ENCODE assay signal across 1 cellular context in the genomic region with DNA sequence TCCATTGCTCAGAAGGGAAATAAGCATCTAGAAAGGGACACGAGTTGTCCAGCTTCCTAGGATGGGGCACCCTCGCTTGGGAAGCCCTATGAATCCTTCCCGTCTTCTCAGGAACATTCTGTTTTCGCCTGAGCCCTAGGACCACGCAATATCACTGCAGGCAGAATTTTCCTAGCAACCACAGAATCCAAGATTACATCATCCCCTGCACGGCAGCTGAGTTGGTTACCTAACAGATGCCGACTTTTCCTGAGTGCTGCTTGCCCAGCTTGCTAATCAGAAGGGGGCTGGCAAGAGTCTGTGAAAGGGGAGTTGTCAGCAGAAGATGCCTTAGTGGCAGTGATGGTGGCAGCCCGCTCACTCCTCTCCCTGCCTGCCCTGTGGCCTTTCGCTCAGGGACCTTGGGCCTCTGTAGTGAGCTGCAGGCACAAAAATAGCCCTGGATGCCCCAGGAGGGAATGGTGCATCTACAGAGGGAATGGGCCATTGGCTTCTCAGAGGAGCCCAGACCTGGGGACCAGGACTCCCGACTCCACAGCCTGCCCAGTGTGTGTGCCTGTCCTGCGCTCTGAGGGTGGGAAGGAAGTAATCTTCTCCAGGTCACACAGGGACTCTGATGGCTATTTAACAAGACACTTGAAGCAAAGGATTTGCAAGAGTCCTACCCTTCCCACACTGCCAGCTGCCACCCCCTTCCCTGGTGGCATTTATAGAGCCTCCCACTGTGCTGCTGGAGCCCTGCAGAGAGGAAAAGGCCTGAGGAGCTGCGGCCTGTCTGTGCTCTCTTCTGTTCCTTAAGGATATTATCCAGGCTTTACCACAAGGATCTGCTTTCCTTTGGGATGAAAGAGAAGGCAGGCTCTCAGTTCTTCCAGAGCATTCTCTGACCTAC.
TF ChIP-seq lines count a peak whose summit lies in the region.

No MANE protein-coding gene starts in this region.

TF ChIP-seq in HEK293, 187 proteins besides CTCF, POLR2A, EP300 and RAD21 (continued from another document):
- TF ChIP-seq, protein P1, sequence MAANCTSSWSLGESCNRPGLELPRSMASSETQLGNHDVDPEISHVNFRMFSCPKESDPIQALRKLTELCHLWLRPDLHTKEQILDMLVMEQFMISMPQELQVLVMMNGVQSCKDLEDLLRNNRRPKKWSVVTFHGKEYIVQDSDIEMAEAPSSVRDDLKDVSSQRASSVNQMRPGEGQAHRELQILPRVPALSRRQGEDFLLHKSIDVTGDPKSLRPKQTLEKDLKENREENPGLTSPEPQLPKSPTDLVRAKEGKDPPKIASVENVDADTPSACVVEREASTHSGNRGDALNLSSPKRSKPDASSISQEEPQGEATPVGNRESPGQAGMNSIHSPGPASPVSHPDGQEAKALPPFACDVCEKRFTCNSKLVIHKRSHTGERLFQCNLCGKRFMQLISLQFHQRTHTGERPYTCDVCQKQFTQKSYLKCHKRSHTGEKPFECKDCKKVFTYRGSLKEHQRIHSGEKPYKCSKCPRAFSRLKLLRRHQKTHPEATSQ (tag by site-specific recombination; IDR thresholded peaks at IDR 0.05): no peak
- TF ChIP-seq, protein P2, sequence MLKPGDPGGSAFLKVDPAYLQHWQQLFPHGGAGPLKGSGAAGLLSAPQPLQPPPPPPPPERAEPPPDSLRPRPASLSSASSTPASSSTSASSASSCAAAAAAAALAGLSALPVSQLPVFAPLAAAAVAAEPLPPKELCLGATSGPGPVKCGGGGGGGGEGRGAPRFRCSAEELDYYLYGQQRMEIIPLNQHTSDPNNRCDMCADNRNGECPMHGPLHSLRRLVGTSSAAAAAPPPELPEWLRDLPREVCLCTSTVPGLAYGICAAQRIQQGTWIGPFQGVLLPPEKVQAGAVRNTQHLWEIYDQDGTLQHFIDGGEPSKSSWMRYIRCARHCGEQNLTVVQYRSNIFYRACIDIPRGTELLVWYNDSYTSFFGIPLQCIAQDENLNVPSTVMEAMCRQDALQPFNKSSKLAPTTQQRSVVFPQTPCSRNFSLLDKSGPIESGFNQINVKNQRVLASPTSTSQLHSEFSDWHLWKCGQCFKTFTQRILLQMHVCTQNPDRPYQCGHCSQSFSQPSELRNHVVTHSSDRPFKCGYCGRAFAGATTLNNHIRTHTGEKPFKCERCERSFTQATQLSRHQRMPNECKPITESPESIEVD (tag by site-specific recombination; IDR thresholded peaks at IDR 0.05): no peak
- TF ChIP-seq ZNF302 (tag by site-specific recombination; IDR thresholded peaks at IDR 0.05; ENCODE audit: low read depth) (no peak), ZNF558 (tag by site-specific recombination; IDR thresholded peaks at IDR 0.05) (0 out of 2 replicates have a peak, but pooled peaks have one; percentile 19), ZNF658 (tag by site-specific recombination; IDR thresholded peaks at IDR 0.05) (no peak), ZFP69B (tag by site-specific recombination; IDR thresholded peaks at IDR 0.05) (no peak), ZEB2 (tag by site-specific recombination; IDR thresholded peaks at IDR 0.05) (0 out of 2 replicates have a peak, but pooled peaks have one; percentile 33), ZNF423 (tag by site-specific recombination; IDR thresholded peaks at IDR 0.05) (peak; percentile 68), ZFP3 (tag by site-specific recombination; IDR thresholded peaks at IDR 0.05; ENCODE audit: low read depth) (no peak), ZNF677 (tag by site-specific recombination; IDR thresholded peaks at IDR 0.05) (no peak), KLF8 (tag by site-specific recombination; IDR thresholded peaks at IDR 0.05) (no peak), ZNF157 (tag by site-specific recombination; IDR thresholded peaks at IDR 0.05) (no peak), GLIS2 (tag by site-specific recombination; IDR thresholded peaks at IDR 0.05) (no peak), ZNF660 (tag by site-specific recombination; IDR thresholded peaks at IDR 0.05) (peak; percentile 64), ZNF776 (tag by site-specific recombination; IDR thresholded peaks at IDR 0.05; ENCODE audit: borderline replicate concordance) (peak; percentile 60; the same call in 1 of the 2 replicates)
- TF ChIP-seq, protein P3, sequence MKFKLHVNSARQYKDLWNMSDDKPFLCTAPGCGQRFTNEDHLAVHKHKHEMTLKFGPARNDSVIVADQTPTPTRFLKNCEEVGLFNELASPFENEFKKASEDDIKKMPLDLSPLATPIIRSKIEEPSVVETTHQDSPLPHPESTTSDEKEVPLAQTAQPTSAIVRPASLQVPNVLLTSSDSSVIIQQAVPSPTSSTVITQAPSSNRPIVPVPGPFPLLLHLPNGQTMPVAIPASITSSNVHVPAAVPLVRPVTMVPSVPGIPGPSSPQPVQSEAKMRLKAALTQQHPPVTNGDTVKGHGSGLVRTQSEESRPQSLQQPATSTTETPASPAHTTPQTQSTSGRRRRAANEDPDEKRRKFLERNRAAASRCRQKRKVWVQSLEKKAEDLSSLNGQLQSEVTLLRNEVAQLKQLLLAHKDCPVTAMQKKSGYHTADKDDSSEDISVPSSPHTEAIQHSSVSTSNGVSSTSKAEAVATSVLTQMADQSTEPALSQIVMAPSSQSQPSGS (tag by site-specific recombination; IDR thresholded peaks at IDR 0.05; ENCODE audit: low read depth): peak; percentile 94
- TF ChIP-seq, protein P4, sequence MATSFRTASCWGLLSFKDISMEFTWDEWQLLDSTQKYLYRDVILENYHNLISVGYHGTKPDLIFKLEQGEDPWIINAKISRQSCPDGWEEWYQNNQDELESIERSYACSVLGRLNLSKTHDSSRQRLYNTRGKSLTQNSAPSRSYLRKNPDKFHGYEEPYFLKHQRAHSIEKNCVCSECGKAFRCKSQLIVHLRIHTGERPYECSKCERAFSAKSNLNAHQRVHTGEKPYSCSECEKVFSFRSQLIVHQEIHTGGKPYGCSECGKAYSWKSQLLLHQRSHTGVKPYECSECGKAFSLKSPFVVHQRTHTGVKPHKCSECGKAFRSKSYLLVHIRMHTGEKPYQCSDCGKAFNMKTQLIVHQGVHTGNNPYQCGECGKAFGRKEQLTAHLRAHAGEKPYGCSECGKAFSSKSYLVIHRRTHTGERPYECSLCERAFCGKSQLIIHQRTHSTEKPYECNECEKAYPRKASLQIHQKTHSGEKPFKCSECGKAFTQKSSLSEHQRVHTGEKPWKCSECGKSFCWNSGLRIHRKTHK (tag by site-specific recombination; IDR thresholded peaks at IDR 0.05): no peak
